In genomic region chr9:96156578-96156977, GRCh38 we compare ENCODE assay signal across 1 cellular context.
TF ChIP-seq lines count a peak whose summit lies in the region.

No MANE protein-coding gene starts in this region.

TF ChIP-seq in H1, 55 proteins besides CTCF, POLR2A, EP300 and RAD21:
- no peak for TF ChIP-seq RNF2 (IDR thresholded peaks at IDR 0.05; ENCODE audit: borderline replicate concordance, low read depth, low read length, missing control alignments, poor library complexity, severe bottlenecking)
